ENCODE assay signal across 1 cellular context in the genomic region with DNA sequence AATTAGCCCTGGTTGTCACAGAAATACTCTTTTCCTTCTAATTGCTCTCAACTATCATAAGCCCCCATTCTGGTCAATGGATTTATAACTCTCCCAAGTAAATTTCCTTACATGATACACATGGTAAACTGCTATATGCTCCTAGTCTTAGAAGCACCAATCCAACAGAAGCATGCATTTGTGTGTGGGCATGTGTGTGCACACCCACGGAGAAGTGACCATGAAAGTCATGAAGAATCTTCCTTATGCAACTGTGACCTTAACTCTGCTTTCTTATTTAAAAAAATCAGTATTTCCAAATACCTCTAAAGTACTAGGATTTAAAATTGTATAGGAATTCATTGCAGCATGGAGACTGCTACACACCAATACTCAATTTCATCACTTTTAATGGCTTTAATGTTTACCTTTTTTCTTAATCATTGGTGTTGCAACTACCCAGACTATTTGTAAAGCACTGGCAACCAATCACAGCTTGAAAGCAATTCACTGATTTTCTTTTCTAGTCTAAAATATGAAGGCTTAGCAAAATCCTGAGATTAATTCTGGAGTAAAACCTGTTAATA.
TF ChIP-seq lines count a peak whose summit lies in the region.

No MANE protein-coding gene starts in this region.

TF ChIP-seq in K562, 482 proteins besides CTCF, POLR2A, EP300 and RAD21:
- TF ChIP-seq, protein P1, sequence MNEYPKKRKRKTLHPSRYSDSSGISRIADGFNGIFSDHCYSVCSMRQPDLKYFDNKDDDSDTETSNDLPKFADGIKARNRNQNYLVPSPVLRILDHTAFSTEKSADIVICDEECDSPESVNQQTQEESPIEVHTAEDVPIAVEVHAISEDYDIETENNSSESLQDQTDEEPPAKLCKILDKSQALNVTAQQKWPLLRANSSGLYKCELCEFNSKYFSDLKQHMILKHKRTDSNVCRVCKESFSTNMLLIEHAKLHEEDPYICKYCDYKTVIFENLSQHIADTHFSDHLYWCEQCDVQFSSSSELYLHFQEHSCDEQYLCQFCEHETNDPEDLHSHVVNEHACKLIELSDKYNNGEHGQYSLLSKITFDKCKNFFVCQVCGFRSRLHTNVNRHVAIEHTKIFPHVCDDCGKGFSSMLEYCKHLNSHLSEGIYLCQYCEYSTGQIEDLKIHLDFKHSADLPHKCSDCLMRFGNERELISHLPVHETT (CRISPR knock-in tag; conservative IDR thresholded peaks at IDR 0.05 in 1 of 2, IDR thresholded peaks at IDR 0.05 in 1 of 2) = no peak
- peak; percentile 38; the same call in 1 of the 2 replicates for TF ChIP-seq CEBPB (tag; IDR thresholded peaks at IDR 0.05)
- TF ChIP-seq ZFP30 (CRISPR knock-in tag; IDR thresholded peaks at IDR 0.05; ENCODE audit: borderline replicate concordance) = no peak
